1 cellular context compared by ENCODE assay signal in the genomic region with DNA sequence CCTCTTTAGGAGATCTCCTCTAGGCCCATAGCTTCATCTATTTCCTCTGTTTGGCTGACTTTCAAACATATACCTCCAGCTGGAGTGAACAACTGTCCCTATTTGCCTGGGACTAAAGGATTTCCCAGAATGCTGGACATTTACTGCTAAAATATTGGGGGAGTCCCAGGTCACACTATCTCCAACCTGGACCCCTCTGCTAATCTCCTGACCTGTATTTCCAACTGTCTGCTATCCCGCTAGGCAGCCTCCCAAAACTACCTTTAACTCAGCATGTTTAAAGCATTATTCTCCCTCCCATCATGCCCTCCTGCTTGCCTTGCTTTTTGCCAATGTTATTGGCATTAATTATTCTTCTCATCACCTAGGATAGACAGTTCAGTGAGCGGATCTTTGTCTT.
TF ChIP-seq lines count a peak whose summit lies in the region.

No MANE protein-coding gene starts in this region.

TF ChIP-seq in K562, 482 proteins besides CTCF, POLR2A, EP300 and RAD21:
- no peak for TF ChIP-seq BDP1 (IDR thresholded peaks at IDR 0.05; ENCODE audit: insufficient read depth, insufficient read length)
- peak; percentile 53 for TF ChIP-seq CBFA2T3 (IDR thresholded peaks at IDR 0.05)
- no peak for TF ChIP-seq NFE2L1 (tag; IDR thresholded peaks at IDR 0.05; ENCODE audit: borderline replicate concordance, low read depth)
- no peak for TF ChIP-seq ZNF695 (CRISPR knock-in tag; IDR thresholded peaks at IDR 0.05)
- TF ChIP-seq MAZ (CRISPR knock-in tag; conservative IDR thresholded peaks at IDR 0.05 in 1 of 2, IDR thresholded peaks at IDR 0.05 in 1 of 2) = no peak
- no peak for TF ChIP-seq PHF20 (IDR thresholded peaks at IDR 0.05; ENCODE audit: partially characterized antibody)
- TF ChIP-seq ZNF224 (CRISPR knock-in tag; IDR thresholded peaks at IDR 0.05) = no peak
- TF ChIP-seq ZNF644 (tag; IDR thresholded peaks at IDR 0.05; ENCODE audit: low read depth) = no peak
- TF ChIP-seq, protein P1, sequence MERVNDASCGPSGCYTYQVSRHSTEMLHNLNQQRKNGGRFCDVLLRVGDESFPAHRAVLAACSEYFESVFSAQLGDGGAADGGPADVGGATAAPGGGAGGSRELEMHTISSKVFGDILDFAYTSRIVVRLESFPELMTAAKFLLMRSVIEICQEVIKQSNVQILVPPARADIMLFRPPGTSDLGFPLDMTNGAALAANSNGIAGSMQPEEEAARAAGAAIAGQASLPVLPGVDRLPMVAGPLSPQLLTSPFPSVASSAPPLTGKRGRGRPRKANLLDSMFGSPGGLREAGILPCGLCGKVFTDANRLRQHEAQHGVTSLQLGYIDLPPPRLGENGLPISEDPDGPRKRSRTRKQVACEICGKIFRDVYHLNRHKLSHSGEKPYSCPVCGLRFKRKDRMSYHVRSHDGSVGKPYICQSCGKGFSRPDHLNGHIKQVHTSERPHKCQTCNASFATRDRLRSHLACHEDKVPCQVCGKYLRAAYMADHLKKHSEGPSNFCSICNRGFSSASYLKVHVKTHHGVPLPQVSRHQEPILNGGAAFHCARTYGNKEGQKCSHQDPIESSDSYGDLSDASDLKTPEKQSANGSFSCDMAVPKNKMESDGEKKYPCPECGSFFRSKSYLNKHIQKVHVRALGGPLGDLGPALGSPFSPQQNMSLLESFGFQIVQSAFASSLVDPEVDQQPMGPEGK (CRISPR knock-in tag; IDR thresholded peaks at IDR 0.05; ENCODE audit: borderline replicate concordance) = no peak
- TF ChIP-seq, protein P2, sequence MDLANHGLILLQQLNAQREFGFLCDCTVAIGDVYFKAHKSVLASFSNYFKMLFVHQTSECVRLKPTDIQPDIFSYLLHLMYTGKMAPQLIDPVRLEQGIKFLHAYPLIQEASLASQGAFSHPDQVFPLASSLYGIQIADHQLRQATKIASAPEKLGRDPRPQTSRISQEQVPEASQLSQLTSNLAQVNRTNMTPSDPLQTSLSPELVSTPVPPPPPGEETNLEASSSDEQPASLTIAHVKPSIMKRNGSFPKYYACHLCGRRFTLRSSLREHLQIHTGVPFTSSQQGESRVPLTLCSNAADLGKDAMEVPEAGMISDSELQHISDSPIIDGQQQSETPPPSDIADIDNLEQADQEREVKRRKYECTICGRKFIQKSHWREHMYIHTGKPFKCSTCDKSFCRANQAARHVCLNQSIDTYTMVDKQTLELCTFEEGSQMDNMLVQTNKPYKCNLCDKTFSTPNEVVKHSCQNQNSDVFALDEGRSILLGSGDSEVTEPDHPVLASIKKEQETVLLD (IDR thresholded peaks at IDR 0.05) = 0 out of 2 replicates have a peak, but pooled peaks have one; percentile 26
- TF ChIP-seq, protein P3, sequence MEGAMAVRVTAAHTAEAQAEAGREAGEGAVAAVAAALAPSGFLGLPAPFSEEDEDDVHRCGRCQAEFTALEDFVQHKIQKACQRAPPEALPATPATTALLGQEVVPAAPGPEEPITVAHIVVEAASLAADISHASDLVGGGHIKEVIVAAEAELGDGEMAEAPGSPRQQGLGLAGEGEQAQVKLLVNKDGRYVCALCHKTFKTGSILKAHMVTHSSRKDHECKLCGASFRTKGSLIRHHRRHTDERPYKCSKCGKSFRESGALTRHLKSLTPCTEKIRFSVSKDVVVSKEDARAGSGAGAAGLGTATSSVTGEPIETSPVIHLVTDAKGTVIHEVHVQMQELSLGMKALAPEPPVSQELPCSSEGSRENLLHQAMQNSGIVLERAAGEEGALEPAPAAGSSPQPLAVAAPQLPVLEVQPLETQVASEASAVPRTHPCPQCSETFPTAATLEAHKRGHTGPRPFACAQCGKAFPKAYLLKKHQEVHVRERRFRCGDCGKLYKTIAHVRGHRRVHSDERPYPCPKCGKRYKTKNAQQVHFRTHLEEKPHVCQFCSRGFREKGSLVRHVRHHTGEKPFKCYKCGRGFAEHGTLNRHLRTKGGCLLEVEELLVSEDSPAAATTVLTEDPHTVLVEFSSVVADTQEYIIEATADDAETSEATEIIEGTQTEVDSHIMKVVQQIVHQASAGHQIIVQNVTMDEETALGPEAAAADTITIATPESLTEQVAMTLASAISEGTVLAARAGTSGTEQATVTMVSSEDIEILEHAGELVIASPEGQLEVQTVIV (CRISPR knock-in tag; IDR thresholded peaks at IDR 0.05; ENCODE audit: borderline replicate concordance) = no peak
- TF ChIP-seq, protein P4, sequence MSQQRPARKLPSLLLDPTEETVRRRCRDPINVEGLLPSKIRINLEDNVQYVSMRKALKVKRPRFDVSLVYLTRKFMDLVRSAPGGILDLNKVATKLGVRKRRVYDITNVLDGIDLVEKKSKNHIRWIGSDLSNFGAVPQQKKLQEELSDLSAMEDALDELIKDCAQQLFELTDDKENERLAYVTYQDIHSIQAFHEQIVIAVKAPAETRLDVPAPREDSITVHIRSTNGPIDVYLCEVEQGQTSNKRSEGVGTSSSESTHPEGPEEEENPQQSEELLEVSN (IDR thresholded peaks at IDR 0.05; ENCODE audit: borderline replicate concordance in 1 of 2, extremely low read depth in 1 of 2, insufficient read depth in 1 of 2, insufficient read length in 1 of 2, low read depth in 1 of 2, low read length in 1 of 2, poor library complexity in 1 of 2, severe bottlenecking in 1 of 2) = no peak
- TF ChIP-seq, protein P5, sequence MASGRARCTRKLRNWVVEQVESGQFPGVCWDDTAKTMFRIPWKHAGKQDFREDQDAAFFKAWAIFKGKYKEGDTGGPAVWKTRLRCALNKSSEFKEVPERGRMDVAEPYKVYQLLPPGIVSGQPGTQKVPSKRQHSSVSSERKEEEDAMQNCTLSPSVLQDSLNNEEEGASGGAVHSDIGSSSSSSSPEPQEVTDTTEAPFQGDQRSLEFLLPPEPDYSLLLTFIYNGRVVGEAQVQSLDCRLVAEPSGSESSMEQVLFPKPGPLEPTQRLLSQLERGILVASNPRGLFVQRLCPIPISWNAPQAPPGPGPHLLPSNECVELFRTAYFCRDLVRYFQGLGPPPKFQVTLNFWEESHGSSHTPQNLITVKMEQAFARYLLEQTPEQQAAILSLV (tag; IDR thresholded peaks at IDR 0.05) = no peak
- no peak for TF ChIP-seq ELF2 (CRISPR knock-in tag; IDR thresholded peaks at IDR 0.05)
- no peak for TF ChIP-seq KDM5B (IDR thresholded peaks at IDR 0.05; ENCODE audit: insufficient replicate concordance, low read depth, low read length)
- TF ChIP-seq GATAD2A (IDR thresholded peaks at IDR 0.05) = peak; percentile 34; the same call in 1 of the 2 replicates
- TF ChIP-seq HNRNPK (IDR thresholded peaks at IDR 0.05; ENCODE audit: low read depth, low read length, poor library complexity, severe bottlenecking) = no peak
- TF ChIP-seq ZNF707 (CRISPR knock-in tag; conservative IDR thresholded peaks at IDR 0.05) = no peak
- TF ChIP-seq, protein P6, sequence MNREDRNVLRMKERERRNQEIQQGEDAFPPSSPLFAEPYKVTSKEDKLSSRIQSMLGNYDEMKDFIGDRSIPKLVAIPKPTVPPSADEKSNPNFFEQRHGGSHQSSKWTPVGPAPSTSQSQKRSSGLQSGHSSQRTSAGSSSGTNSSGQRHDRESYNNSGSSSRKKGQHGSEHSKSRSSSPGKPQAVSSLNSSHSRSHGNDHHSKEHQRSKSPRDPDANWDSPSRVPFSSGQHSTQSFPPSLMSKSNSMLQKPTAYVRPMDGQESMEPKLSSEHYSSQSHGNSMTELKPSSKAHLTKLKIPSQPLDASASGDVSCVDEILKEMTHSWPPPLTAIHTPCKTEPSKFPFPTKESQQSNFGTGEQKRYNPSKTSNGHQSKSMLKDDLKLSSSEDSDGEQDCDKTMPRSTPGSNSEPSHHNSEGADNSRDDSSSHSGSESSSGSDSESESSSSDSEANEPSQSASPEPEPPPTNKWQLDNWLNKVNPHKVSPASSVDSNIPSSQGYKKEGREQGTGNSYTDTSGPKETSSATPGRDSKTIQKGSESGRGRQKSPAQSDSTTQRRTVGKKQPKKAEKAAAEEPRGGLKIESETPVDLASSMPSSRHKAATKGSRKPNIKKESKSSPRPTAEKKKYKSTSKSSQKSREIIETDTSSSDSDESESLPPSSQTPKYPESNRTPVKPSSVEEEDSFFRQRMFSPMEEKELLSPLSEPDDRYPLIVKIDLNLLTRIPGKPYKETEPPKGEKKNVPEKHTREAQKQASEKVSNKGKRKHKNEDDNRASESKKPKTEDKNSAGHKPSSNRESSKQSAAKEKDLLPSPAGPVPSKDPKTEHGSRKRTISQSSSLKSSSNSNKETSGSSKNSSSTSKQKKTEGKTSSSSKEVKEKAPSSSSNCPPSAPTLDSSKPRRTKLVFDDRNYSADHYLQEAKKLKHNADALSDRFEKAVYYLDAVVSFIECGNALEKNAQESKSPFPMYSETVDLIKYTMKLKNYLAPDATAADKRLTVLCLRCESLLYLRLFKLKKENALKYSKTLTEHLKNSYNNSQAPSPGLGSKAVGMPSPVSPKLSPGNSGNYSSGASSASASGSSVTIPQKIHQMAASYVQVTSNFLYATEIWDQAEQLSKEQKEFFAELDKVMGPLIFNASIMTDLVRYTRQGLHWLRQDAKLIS (CRISPR knock-in tag; IDR thresholded peaks at IDR 0.05) = no peak
- TF ChIP-seq ARID1B (IDR thresholded peaks at IDR 0.05) = peak; percentile 33; the same call in 1 of the 2 replicates
- TF ChIP-seq ZNF76 (CRISPR knock-in tag; IDR thresholded peaks at IDR 0.05; ENCODE audit: borderline replicate concordance) = no peak
- no peak for TF ChIP-seq SLC30A9 (CRISPR knock-in tag; IDR thresholded peaks at IDR 0.05)
- TF ChIP-seq GABPA (tag; conservative IDR thresholded peaks at IDR 0.05; ENCODE audit: low read depth) = no peak
- TF ChIP-seq, protein P7, sequence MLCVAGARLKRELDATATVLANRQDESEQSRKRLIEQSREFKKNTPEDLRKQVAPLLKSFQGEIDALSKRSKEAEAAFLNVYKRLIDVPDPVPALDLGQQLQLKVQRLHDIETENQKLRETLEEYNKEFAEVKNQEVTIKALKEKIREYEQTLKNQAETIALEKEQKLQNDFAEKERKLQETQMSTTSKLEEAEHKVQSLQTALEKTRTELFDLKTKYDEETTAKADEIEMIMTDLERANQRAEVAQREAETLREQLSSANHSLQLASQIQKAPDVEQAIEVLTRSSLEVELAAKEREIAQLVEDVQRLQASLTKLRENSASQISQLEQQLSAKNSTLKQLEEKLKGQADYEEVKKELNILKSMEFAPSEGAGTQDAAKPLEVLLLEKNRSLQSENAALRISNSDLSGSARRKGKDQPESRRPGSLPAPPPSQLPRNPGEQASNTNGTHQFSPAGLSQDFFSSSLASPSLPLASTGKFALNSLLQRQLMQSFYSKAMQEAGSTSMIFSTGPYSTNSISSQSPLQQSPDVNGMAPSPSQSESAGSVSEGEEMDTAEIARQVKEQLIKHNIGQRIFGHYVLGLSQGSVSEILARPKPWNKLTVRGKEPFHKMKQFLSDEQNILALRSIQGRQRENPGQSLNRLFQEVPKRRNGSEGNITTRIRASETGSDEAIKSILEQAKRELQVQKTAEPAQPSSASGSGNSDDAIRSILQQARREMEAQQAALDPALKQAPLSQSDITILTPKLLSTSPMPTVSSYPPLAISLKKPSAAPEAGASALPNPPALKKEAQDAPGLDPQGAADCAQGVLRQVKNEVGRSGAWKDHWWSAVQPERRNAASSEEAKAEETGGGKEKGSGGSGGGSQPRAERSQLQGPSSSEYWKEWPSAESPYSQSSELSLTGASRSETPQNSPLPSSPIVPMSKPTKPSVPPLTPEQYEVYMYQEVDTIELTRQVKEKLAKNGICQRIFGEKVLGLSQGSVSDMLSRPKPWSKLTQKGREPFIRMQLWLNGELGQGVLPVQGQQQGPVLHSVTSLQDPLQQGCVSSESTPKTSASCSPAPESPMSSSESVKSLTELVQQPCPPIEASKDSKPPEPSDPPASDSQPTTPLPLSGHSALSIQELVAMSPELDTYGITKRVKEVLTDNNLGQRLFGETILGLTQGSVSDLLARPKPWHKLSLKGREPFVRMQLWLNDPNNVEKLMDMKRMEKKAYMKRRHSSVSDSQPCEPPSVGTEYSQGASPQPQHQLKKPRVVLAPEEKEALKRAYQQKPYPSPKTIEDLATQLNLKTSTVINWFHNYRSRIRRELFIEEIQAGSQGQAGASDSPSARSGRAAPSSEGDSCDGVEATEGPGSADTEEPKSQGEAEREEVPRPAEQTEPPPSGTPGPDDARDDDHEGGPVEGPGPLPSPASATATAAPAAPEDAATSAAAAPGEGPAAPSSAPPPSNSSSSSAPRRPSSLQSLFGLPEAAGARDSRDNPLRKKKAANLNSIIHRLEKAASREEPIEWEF (CRISPR knock-in tag; IDR thresholded peaks at IDR 0.05) = no peak
- TF ChIP-seq TCF3 (CRISPR knock-in tag; IDR thresholded peaks at IDR 0.05) = 0 out of 2 replicates have a peak, but pooled peaks have one; percentile 29
- no peak for TF ChIP-seq ZNF699 (CRISPR knock-in tag; IDR thresholded peaks at IDR 0.05; ENCODE audit: insufficient replicate concordance)
